In genomic region chr18:32717151-32717550, GRCh38 we compare ENCODE assay signal across 16 cellular contexts. TPM values are rescaled to one million over a fixed set of nuclear protein-coding genes. Genes with fewer than 3 reads are reported as not detected.
DNase-seq lines count a peak whose midpoint lies in the region; ATAC-seq, FAIRE-seq and TF ChIP-seq lines count a peak whose summit lies in the region.
"Had no signal": no experiment of that assay in that cellular context is flagged by ENCODE, and none has a peak within 500 bp of the region (broad histone marks: within the 10 kb centered on the region; RNA-seq: fewer than 3 reads in every experiment).

No MANE protein-coding gene starts in this region.

- no peaks in the 10 kb centered on the region for H3K27me3 Mint-ChIP-seq in astrocyte (ENCODE audit: low read depth, unreplicated experiment)

- no peaks in the 10 kb centered on the region for H3F3A ChIP-seq in GM23248 (ENCODE audit: insufficient read depth)

- H3K9me2 ChIP-seq in GM23248 (ENCODE audit: insufficient read depth) = no peaks in the 10 kb centered on the region

- FAIRE-seq in astrocyte (lab: Jason Lieb, UNC) = no peak
- FAIRE-seq: A204.1 had no signal

- no peaks in the 10 kb centered on the region for H3K36me3 Mint-ChIP-seq in astrocyte (ENCODE audit: low read depth, unreplicated experiment)
- H3K36me3 Mint-ChIP-seq: CD14-positive monocyte; CD8-positive, alpha-beta T cell had no signal

- H3K27ac ChIP-seq in GM23248 (no peak overlapping the region), astrocyte (ENCODE audit: low read depth, low read length) (no peak overlapping the region)

- WGBS in GM23248 (ENCODE audit: low coverage in 1 of 2, low lambda C conversion rate in 2 of 2, missing lambda C conversion rate in 2 of 2), 2 experiments = 42 to 46% methylated on average over 4 of the region's 4 CpGs

- DNase-seq in GM23248 = peak; percentile 2
- DNase-seq in astrocyte (ENCODE audit: low read depth) = peak; percentile 43
- peak; percentile 15 for DNase-seq in fibroblast of peridontal ligament (ENCODE audit: extremely low read depth)
- DNase-seq in SW 1271 (lab: John Stamatoyannopoulos, UW) = no peak
- no peak for DNase-seq in AG20443 (ENCODE audit: low spot score)
- DNase-seq: CD8-positive, alpha-beta T cell; COR-L47; DND-41; GDM1; H7 had no signal

- no peak overlapping the region for H3K27ac Mint-ChIP-seq in astrocyte (ENCODE audit: unreplicated experiment)
- H3K27ac Mint-ChIP-seq: CD14-positive monocyte; CD8-positive, alpha-beta T cell; GM23338 had no signal

- H3K4me3 ChIP-seq in GM23248 (no peak overlapping the region), astrocyte (ENCODE audit: insufficient read depth, low read depth, low read length) (no peak overlapping the region)
- H3K4me3 ChIP-seq: GM23338 had no signal

- H3K4me1 Mint-ChIP-seq in astrocyte (ENCODE audit: low read depth, unreplicated experiment) = peaks cover 1% of the 10 kb centered on the region
- H3K4me1 Mint-ChIP-seq: CD14-positive monocyte had no signal

- ATAC-seq in HG03025 (IDR thresholded peaks at IDR 0.05; ENCODE audit: low FRiP score, unreplicated experiment) = no peak
- no peak for ATAC-seq in GM18858 (IDR thresholded peaks at IDR 0.05; ENCODE audit: unreplicated experiment)
- ATAC-seq: CD8-positive, alpha-beta T cell; GM23338 had no signal

- H3K9ac ChIP-seq in GM23248 (no peak overlapping the region), astrocyte (ENCODE audit: low read length) (no peak overlapping the region)

- H3K4me2 ChIP-seq in GM23248 (ENCODE audit: unreplicated experiment) (no peak overlapping the region), astrocyte (ENCODE audit: low read length) (no peak overlapping the region)
- H3K4me2 ChIP-seq: GM23338 had no signal

- no peak for TF ChIP-seq CTCF in astrocyte (IDR thresholded peaks at IDR 0.05; ENCODE audit: insufficient read depth, low read depth, low read length)

- no peak overlapping the region for H2AFZ ChIP-seq in GM23248
- no peak overlapping the region for H2AFZ ChIP-seq in astrocyte (ENCODE audit: low read depth, low read length)
- H2AFZ ChIP-seq: GM23338 had no signal

- no peaks in the 10 kb centered on the region for H3K9me3 Mint-ChIP-seq in astrocyte (ENCODE audit: unreplicated experiment)
- H3K9me3 Mint-ChIP-seq: CD8-positive, alpha-beta T cell; GM23338 had no signal

- no peaks in the 10 kb centered on the region for H3K4me1 ChIP-seq in GM23248 (ENCODE audit: insufficient read depth)
- H3K4me1 ChIP-seq in astrocyte (ENCODE audit: insufficient read depth, low read length) = no peaks in the 10 kb centered on the region

- in situ Hi-C loops in GM23248 (cut with MboI) = no loop called here

- H4K20me1 ChIP-seq in GM23248 (ENCODE audit: insufficient read depth) (no peaks in the 10 kb centered on the region), astrocyte (ENCODE audit: insufficient read depth, low read length) (no peaks in the 10 kb centered on the region)

- 0 out of 2 replicates have a peak, but pooled peaks cover 6% of the 10 kb centered on the region for H3K27me3 ChIP-seq in GM23248 (replicated peaks; ENCODE audit: insufficient read depth)
- H3K27me3 ChIP-seq in astrocyte (ENCODE audit: insufficient read depth, low read length) = no peaks in the 10 kb centered on the region

- H3K9me3 ChIP-seq in GM23248 (ENCODE audit: low read depth) (no peaks in the 10 kb centered on the region), astrocyte (ENCODE audit: insufficient read depth, low read depth, low read length) (no peaks in the 10 kb centered on the region)

- no peaks in the 10 kb centered on the region for H3K79me2 ChIP-seq in GM23248 (ENCODE audit: insufficient read depth)
- H3K79me2 ChIP-seq in astrocyte (ENCODE audit: insufficient read depth, low read length) = no peaks in the 10 kb centered on the region

- H3K4me3 Mint-ChIP-seq in astrocyte (ENCODE audit: unreplicated experiment) = no peak overlapping the region
- H3K4me3 Mint-ChIP-seq: CD14-positive monocyte; CD8-positive, alpha-beta T cell; GM23338 had no signal

- H3K36me3 ChIP-seq in GM23248 (ENCODE audit: low read depth) (no peaks in the 10 kb centered on the region), astrocyte (ENCODE audit: insufficient read depth, low read length) (no peaks in the 10 kb centered on the region)

RNA-seq across cellular contexts. Expression of gene KLHL14, which starts 55.7 kb away (rescaled TPM):
- total RNA-seq in GM23248 (2014; rRNA removed; shearing (Covaris generic)) = not detected in 2 replicates
- not detected in 2 replicates for polyA plus RNA-seq in GM23248 (2016; fragmentation: Nextera tagmentation; extraction: Ambion mirVana)
- 0.39 and 0.43 TPM in 2 replicates for total RNA-seq in astrocyte
- polyA plus RNA-seq: BJ, CD14-positive monocyte had no signal

Comparison
In these comparisons a context has a peak if more than half of its experiments do, and no peak if none do; other contexts are left out.
1. DNase-seq: peak in GM23248 (single experiment), astrocyte (single experiment) and fibroblast of peridontal ligament (single experiment); none in SW 1271 (0 of 2) and AG20443 (single experiment).